12 cellular contexts compared by ENCODE assay signal in genomic region chr14:68172664-68173063, GRCh38.
A peak's percentile ranks its signal among the peaks of the same experiment; 100 is the strongest.
DNase-seq lines count a peak whose midpoint lies in the region; ATAC-seq and TF ChIP-seq lines count a peak whose summit lies in the region.
"Had no signal": no experiment of that assay in that cellular context is flagged by ENCODE, and none has a peak within 500 bp of the region (broad histone marks: within the 10 kb centered on the region; RNA-seq: fewer than 3 reads in every experiment).

No MANE protein-coding gene starts in this region.

- WGBS in upper lobe of left lung, 2 donors = 69 to 73% methylated on average over 1 of the region's 1 CpG

- H3K27ac Mint-ChIP-seq in natural killer cell = no peak overlapping the region

- H3K4me3 ChIP-seq in upper lobe of left lung = no peak overlapping the region
- H3K4me3 ChIP-seq: suprapubic skin had no signal

- TF ChIP-seq POLR2A in upper lobe of left lung (IDR thresholded peaks at IDR 0.05) = no peak
- no peak for TF ChIP-seq POLR2A in erythroblast (IDR thresholded peaks at IDR 0.05; ENCODE audit: low read length)

- no peaks in the 10 kb centered on the region for H3K36me3 ChIP-seq in upper lobe of left lung
- H3K36me3 ChIP-seq: suprapubic skin had no signal

- TF ChIP-seq EP300 in upper lobe of left lung (IDR thresholded peaks at IDR 0.05) = no peak

- no peaks in the 10 kb centered on the region for H3K27me3 Mint-ChIP-seq in natural killer cell (ENCODE audit: low read depth in 2 of 2)

- ATAC-seq in HG02763 (IDR thresholded peaks at IDR 0.05; ENCODE audit: unreplicated experiment) (peak; percentile 63), left colon (peak; percentile 91), upper lobe of left lung (ENCODE audit: low FRiP score in 2 of 2) (peak; percentile 39 to 79), natural killer cell (no peak)

- H3K27ac ChIP-seq in VCaP = peak overlapping the region; percentile 94
- peak overlapping the region in 2 of 4 donors; percentile 22 to 28 for H3K27ac ChIP-seq in upper lobe of left lung
- H3K27ac ChIP-seq: suprapubic skin had no signal

- no peaks in the 10 kb centered on the region for H3K9me3 ChIP-seq in upper lobe of left lung
- H3K9me3 ChIP-seq: suprapubic skin had no signal

- no peaks in the 10 kb centered on the region for H3K4me1 Mint-ChIP-seq in natural killer cell

- no peaks in the 10 kb centered on the region for H3K9me3 Mint-ChIP-seq in natural killer cell

- no peak for DNase-seq in left colon
- no peak for DNase-seq in upper lobe of left lung
- no peak for DNase-seq in erythroblast (lab: John Stamatoyannopoulos, UW)
- DNase-seq in SKM-1 treated with dmso at 0.1 percent for 144 hours (lab: John Stamatoyannopoulos, UW; ENCODE audit: unreplicated experiment) = no peak
- no peak for DNase-seq in NCI-H1930 (lab: John Stamatoyannopoulos, UW)
- no peak for DNase-seq in natural killer cell
- DNase-seq: Karpas-422, NCI-H524 treated with DMSO at 0.1 percent for 48 hours, T-helper 2 cell had no signal

- H3K4me3 Mint-ChIP-seq in natural killer cell = no peak overlapping the region

- peaks cover 0 to 5% (median 2%) of the 10 kb centered on the region in 4 donors for H3K4me1 ChIP-seq in upper lobe of left lung

- no peaks in the 10 kb centered on the region for H3K27me3 ChIP-seq in upper lobe of left lung
- H3K27me3 ChIP-seq: suprapubic skin had no signal

- H3K36me3 Mint-ChIP-seq in natural killer cell = no peaks in the 10 kb centered on the region

- intact Hi-C loops in left colon (cut with DNase I, micrococcal nuclease) = no loop called here
- intact Hi-C loops in natural killer cell (cut with micrococcal nuclease) = no loop called here

- TF ChIP-seq CTCF in VCaP (conservative IDR thresholded peaks at IDR 0.05) = no peak
- TF ChIP-seq CTCF in upper lobe of left lung (IDR thresholded peaks at IDR 0.05) = no peak
- TF ChIP-seq CTCF in natural killer cell (IDR thresholded peaks at IDR 0.05) = no peak

Comparison
In these comparisons a context has a peak if more than half of its experiments do, and no peak if none do; other contexts are left out.
1. ATAC-seq: peak in HG02763 (single experiment), left colon (single experiment) and upper lobe of left lung (2 of 2); none in natural killer cell (0 of 3).